Comparison of ENCODE assay signal across 19 cellular contexts in the genomic region with DNA sequence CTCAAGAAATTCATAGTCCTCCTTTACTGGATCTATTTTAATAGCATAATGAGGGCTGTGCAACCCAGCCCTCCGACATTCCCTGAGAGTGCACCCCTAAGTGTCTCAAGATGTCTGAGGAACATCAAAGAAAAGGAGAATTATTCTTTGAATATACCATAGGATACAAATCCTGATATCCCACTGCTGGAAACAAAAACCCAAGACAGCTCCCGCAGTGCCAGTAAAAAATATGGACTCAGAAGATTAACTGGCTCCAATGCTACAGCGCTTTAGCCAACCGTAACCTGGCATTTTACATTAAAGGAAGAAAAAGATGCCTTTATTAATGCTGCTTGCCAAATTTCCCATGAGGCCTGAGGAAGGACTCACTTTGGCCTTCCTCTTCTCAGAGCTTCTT.
"Had no signal": no experiment of that assay in that cellular context is flagged by ENCODE, and none has a peak within 500 bp of the region (broad histone marks: within the 10 kb centered on the region; RNA-seq: fewer than 3 reads in every experiment).

No MANE protein-coding gene starts in this region.

- H3K36me3 ChIP-seq: pancreas, upper lobe of right lung had no signal

- H3K9me3 Mint-ChIP-seq: activated B cell treated with CpG ODN at 0.5 μM for 24 hours; activated CD4-positive, alpha-beta T cell treated with anti-CD3 and anti-CD28 coated beads, Interleukin-2, amount 10 ng/mL, durations not matched to agents 24 days and 14 days; activated T-helper 1 cell treated with anti-CD3 and anti-CD28 coated beads, Interleukin-12 subunit alpha, Interleukin-12 subunit beta, Interleukin-2, Interleukin-4 antibody, amounts not matched to agents 30 ng/mL and 10 ng/mL and 1 ng/mL, durations not matched to agents 14 hours and 24 hours and 36 hours; endodermal cell; memory B cell had no signal

- DNase-seq: activated B cell treated with CpG ODN at 0.5 μM for 24 hours; activated CD4-positive, alpha-beta T cell treated with anti-CD3 and anti-CD28 coated beads, Interleukin-2, amount 10 ng/mL, durations not matched to agents 24 days and 14 days; activated CD8-positive, alpha-beta memory T cell treated with anti-CD3 and anti-CD28 coated beads for 24 hours; activated naive CD4-positive, alpha-beta T cell treated with Interleukin-2 at 50 U/mL for 16 hours; anterior cingulate cortex; endodermal cell; erythroblast; glutamatergic neuron; kidney glomerular epithelial cell; left ventricle myocardium superior; pancreas; stimulated activated CD4-positive, alpha-beta T cell treated with anti-CD3 and anti-CD28 coated beads, Interleukin-4, amount 100 ng/mL, for 4 hours; stimulated activated CD8-positive, alpha-beta memory T cell treated with anti-CD3 and anti-CD28 coated beads, Interleukin-4, amount 100 ng/mL, for 48 hours; stimulated activated naive CD8-positive, alpha-beta T cell treated with anti-CD3 and anti-CD28 coated beads, Interleukin-15, Interleukin-2, amounts not matched to agents 100 U/mL and 50 U/mL, for 24 hours; SW 1271; upper lobe of right lung had no signal

- H3K4me3 ChIP-seq: pancreas, upper lobe of right lung had no signal

- H3K27me3 ChIP-seq: pancreas, upper lobe of right lung had no signal

- H3K27ac ChIP-seq: pancreas, upper lobe of right lung had no signal

- H3K36me3 Mint-ChIP-seq: memory B cell had no signal

- H3K9me3 ChIP-seq: pancreas, upper lobe of right lung had no signal

- H3K4me1 Mint-ChIP-seq: activated B cell treated with CpG ODN at 0.5 μM for 24 hours; activated CD4-positive, alpha-beta T cell treated with anti-CD3 and anti-CD28 coated beads, Interleukin-2, amount 10 ng/mL, durations not matched to agents 24 days and 14 days; memory B cell had no signal

- H3K4me3 Mint-ChIP-seq: activated B cell treated with CpG ODN at 0.5 μM for 24 hours; activated CD4-positive, alpha-beta T cell treated with anti-CD3 and anti-CD28 coated beads, Interleukin-2, amount 10 ng/mL, durations not matched to agents 24 days and 14 days; activated T-helper 1 cell treated with anti-CD3 and anti-CD28 coated beads, Interleukin-12 subunit alpha, Interleukin-12 subunit beta, Interleukin-2, Interleukin-4 antibody, amounts not matched to agents 30 ng/mL and 10 ng/mL and 1 ng/mL, durations not matched to agents 14 hours and 24 hours and 36 hours; endodermal cell; memory B cell had no signal

- H3K4me1 ChIP-seq: pancreas, upper lobe of right lung had no signal

- H3K27me3 Mint-ChIP-seq: activated CD4-positive, alpha-beta T cell treated with anti-CD3 and anti-CD28 coated beads, Interleukin-2, amount 10 ng/mL, durations not matched to agents 24 days and 14 days had no signal

- H3K27ac Mint-ChIP-seq: activated B cell treated with CpG ODN at 0.5 μM for 24 hours; activated CD4-positive, alpha-beta T cell treated with anti-CD3 and anti-CD28 coated beads, Interleukin-2, amount 10 ng/mL, durations not matched to agents 24 days and 14 days; activated T-helper 1 cell treated with anti-CD3 and anti-CD28 coated beads, Interleukin-12 subunit alpha, Interleukin-12 subunit beta, Interleukin-2, Interleukin-4 antibody, amounts not matched to agents 30 ng/mL and 10 ng/mL and 1 ng/mL, durations not matched to agents 14 hours and 24 hours and 36 hours; endodermal cell; memory B cell had no signal

- FAIRE-seq: bronchial epithelial cell, pancreas had no signal

- ATAC-seq: left ventricle myocardium superior; pancreas; stimulated activated naive CD8-positive, alpha-beta T cell treated with anti-CD3 and anti-CD28 coated beads, Interleukin-15, Interleukin-2, amounts not matched to agents 100 U/mL and 50 U/mL, for 24 hours; upper lobe of right lung had no signal
